Comparison of ENCODE assay signal across 8 cellular contexts in the genomic region with DNA sequence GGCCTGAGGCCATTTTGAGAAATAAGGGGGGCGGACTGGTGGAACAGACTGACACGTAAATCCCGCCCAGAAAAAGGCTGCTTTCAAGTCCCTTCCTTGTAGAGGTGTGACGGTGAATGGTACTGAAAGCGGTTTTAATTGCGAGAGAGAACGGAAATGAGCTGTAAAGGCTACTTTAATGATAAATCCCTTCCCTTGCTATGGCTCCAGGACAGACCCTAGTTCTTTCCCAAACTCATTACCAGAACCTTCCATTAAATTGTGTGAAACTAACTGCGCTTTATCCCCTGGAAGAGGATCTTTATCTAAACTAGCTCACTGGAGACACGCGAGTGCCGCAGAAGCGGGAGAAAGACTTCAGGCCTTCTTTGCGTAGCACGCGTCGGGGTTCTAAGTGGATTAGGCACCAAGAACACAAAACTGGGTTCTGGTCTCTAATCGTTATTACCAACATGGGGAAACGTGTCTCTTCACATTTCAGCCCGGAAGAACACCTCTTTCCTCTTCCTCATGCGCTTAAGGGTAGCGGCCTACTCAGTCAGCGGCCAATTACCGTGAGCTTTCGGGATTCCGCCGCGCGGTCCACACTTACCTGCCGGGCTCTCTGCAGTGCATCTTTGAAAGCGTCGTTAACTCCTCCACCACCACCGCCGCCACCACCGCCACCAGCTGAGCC. TPM values are rescaled to one million over a fixed set of nuclear protein-coding genes. Genes with fewer than 3 reads are reported as not detected.
DNase-seq lines count a peak whose midpoint lies in the region; ATAC-seq lines count a peak whose summit lies in the region.

No MANE protein-coding gene starts in this region.

- peak overlapping the region; percentile 97 for H3K4ac ChIP-seq in mesenchymal stem cell (ENCODE audit: low read depth in 1 of 2, low read length in 2 of 2)

- H3K4me1 ChIP-seq in ectodermal cell (ENCODE audit: control insufficient read depth, insufficient read depth, low read length): peaks cover 11% of the 10 kb centered on the region
- peaks cover 5% of the 10 kb centered on the region for H3K4me1 ChIP-seq in mesenchymal stem cell (ENCODE audit: control insufficient read depth, insufficient read depth, low read depth, low read length)

- no peak overlapping the region for H3K23ac ChIP-seq in mesenchymal stem cell (ENCODE audit: low read length in 2 of 2)

- H3K27me3 ChIP-seq in ectodermal cell (ENCODE audit: control insufficient read depth, insufficient read depth, low read length, poor library complexity, severe bottlenecking) (no peaks in the 10 kb centered on the region), mesenchymal stem cell (ENCODE audit: control insufficient read depth in 1 of 2, insufficient read depth in 1 of 2, low read length in 2 of 2) (no peaks in the 10 kb centered on the region)

- H2AK5ac ChIP-seq in mesenchymal stem cell (ENCODE audit: low read length, severe bottlenecking): peak overlapping the region; percentile 95

- H2BK120ac ChIP-seq in mesenchymal stem cell (ENCODE audit: low read depth, low read length): peak overlapping the region; percentile 42

- H3K36me3 ChIP-seq in ectodermal cell (ENCODE audit: control insufficient read depth, insufficient read depth, low read length) (peaks cover 6% of the 10 kb centered on the region), mesenchymal stem cell (ENCODE audit: control insufficient read depth in 1 of 2, insufficient read depth in 2 of 2, low read depth in 1 of 2, low read length in 2 of 2) (peaks cover 11 to 24% of the 10 kb centered on the region in 2 experiments)

- H2AFZ ChIP-seq in mesenchymal stem cell (ENCODE audit: low read depth, low read length): no peak overlapping the region

- DNase-seq in C1 segment of cervical spinal cord (lab: John Stamatoyannopoulos, UW) (peak in 13 of 14 donors; percentile 29 to 70 (median 56)), NCI-H526 (lab: John Stamatoyannopoulos, UW) (peak; percentile 94 to 95), mesenchymal stem cell (peak; percentile 98)
- peak; percentile 62 for DNase-seq in activated CD4-positive, alpha-beta T cell treated with anti-CD3 and anti-CD28 coated beads, Interleukin-2, amount 50 U/mL, for 1 hour
- DNase-seq in stimulated activated CD8-positive, alpha-beta memory T cell treated with anti-CD3 and anti-CD28 coated beads, Interleukin-12 subunit alpha, Interleukin-12 subunit beta, amount 100 ng/mL, for 4 hours (ENCODE audit: low read depth): peak; percentile 32

- peak overlapping the region; percentile 92 to 93 for H3K18ac ChIP-seq in mesenchymal stem cell (ENCODE audit: low read depth in 1 of 2, low read length in 2 of 2)

- peak overlapping the region; percentile 97 for H4K91ac ChIP-seq in mesenchymal stem cell (ENCODE audit: low read length)

- whole genome bisulfite sequencing in ectodermal cell, 2 experiments: 0% methylated on average over 33 to 34 of the region's 34 CpGs
- WGBS in mesenchymal stem cell: under 1% methylated on average over 32 of the region's 34 CpGs

- peak overlapping the region; percentile 96 for H3K9ac ChIP-seq in mesenchymal stem cell (ENCODE audit: low read length)

- H3K4me3 ChIP-seq in ectodermal cell (ENCODE audit: insufficient read depth, low read depth, low read length) (peak overlapping the region; percentile 92), mesenchymal stem cell (ENCODE audit: insufficient read depth in 1 of 2, low read depth in 1 of 2, low read length in 2 of 2) (peak overlapping the region; percentile 82 to 87)

- peak overlapping the region in 1 of 2 experiments; percentile 45 for H3K14ac ChIP-seq in mesenchymal stem cell (ENCODE audit: low read length in 2 of 2)

- H3K9me3 ChIP-seq in ectodermal cell (ENCODE audit: control insufficient read depth, low read length) (no peaks in the 10 kb centered on the region), mesenchymal stem cell (ENCODE audit: control insufficient read depth, low read length) (no peaks in the 10 kb centered on the region)

- H3K27ac ChIP-seq in ectodermal cell (ENCODE audit: insufficient read depth, low read depth, low read length, poor library complexity, severe bottlenecking) (peak overlapping the region; percentile 97), mesenchymal stem cell (ENCODE audit: low read length, poor library complexity, severe bottlenecking) (peak overlapping the region; percentile 98)

- H2BK5ac ChIP-seq in mesenchymal stem cell (ENCODE audit: low read depth, low read length, poor library complexity, severe bottlenecking): peak overlapping the region; percentile 85

- H4K8ac ChIP-seq in mesenchymal stem cell (ENCODE audit: low read length): peak overlapping the region; percentile 98

- H3K4me2 ChIP-seq in mesenchymal stem cell (ENCODE audit: low read length, poor library complexity, severe bottlenecking): no peak overlapping the region

- H2BK12ac ChIP-seq in mesenchymal stem cell (ENCODE audit: low read length in 2 of 2): no peak overlapping the region

- ATAC-seq in GM19372 (IDR thresholded peaks at IDR 0.05; ENCODE audit: low read depth, unreplicated experiment) (peak; percentile 63), HG03469 (IDR thresholded peaks at IDR 0.05; ENCODE audit: unreplicated experiment) (peak; percentile 60)

- H2BK15ac ChIP-seq in mesenchymal stem cell (ENCODE audit: low read depth, poor library complexity, severe bottlenecking): peak overlapping the region; percentile 69

- H3K79me1 ChIP-seq in mesenchymal stem cell (replicated peaks; ENCODE audit: low read length, poor library complexity, severe bottlenecking): no peaks in the 10 kb centered on the region

RNA-seq across cellular contexts. Expression of a gene that starts 0.4 kb away (rescaled TPM):
- 374 TPM for polyA plus RNA-seq in ectodermal cell (2013, experiment 1 of 4)
- 337 TPM for polyA plus RNA-seq in ectodermal cell (2013, experiment 2 of 4)
- 233 TPM for polyA plus RNA-seq in ectodermal cell (2013, experiment 3 of 4)
- polyA plus RNA-seq in ectodermal cell (2013, experiment 4 of 4): 267 TPM
- 77.5 TPM for polyA plus RNA-seq in mesenchymal stem cell (2013, experiment 1 of 2)
- 71.5 TPM for polyA plus RNA-seq in mesenchymal stem cell (2013, experiment 2 of 2)

RNA-seq across cellular contexts. Expression of a gene that starts 26.3 kb away (rescaled TPM):
- polyA plus RNA-seq in ectodermal cell (2013, experiment 1 of 4): 33.8 TPM
- 28.7 TPM for polyA plus RNA-seq in ectodermal cell (2013, experiment 2 of 4)
- polyA plus RNA-seq in ectodermal cell (2013, experiment 3 of 4): 24.7 TPM
- polyA plus RNA-seq in ectodermal cell (2013, experiment 4 of 4): 28.1 TPM
- polyA plus RNA-seq in mesenchymal stem cell (2013, experiment 1 of 2): 15.9 TPM
- 16.1 TPM for polyA plus RNA-seq in mesenchymal stem cell (2013, experiment 2 of 2)

Comparison
In these comparisons a context has a peak if more than half of its experiments do, and no peak if none do; other contexts are left out.
1. Peak in every context shown above with its lines: DNase-seq, ATAC-seq, H3K4me3 ChIP-seq and H3K27ac ChIP-seq.
2. DNase-seq: peak in every context shown above with its lines; median percentile 98 in mesenchymal stem cell; 94 in NCI-H526; 62 in activated CD4-positive, alpha-beta T cell treated with anti-CD3 and anti-CD28 coated beads, Interleukin-2, amount 50 U/mL, for 1 hour; 56 in C1 segment of cervical spinal cord; 32 in stimulated activated CD8-positive, alpha-beta memory T cell treated with anti-CD3 and anti-CD28 coated beads, Interleukin-12 subunit alpha, Interleukin-12 subunit beta, amount 100 ng/mL, for 4 hours.